ENCODE assay signal across 2 cellular contexts in genomic region chr2:64267699-64268098, GRCh38.
TF ChIP-seq lines count a peak whose summit lies in the region.

No MANE protein-coding gene starts in this region.

TF ChIP-seq in GM23338, 12 proteins besides CTCF, POLR2A, EP300 and RAD21 (continued from another document):
- TF ChIP-seq, protein P1, sequence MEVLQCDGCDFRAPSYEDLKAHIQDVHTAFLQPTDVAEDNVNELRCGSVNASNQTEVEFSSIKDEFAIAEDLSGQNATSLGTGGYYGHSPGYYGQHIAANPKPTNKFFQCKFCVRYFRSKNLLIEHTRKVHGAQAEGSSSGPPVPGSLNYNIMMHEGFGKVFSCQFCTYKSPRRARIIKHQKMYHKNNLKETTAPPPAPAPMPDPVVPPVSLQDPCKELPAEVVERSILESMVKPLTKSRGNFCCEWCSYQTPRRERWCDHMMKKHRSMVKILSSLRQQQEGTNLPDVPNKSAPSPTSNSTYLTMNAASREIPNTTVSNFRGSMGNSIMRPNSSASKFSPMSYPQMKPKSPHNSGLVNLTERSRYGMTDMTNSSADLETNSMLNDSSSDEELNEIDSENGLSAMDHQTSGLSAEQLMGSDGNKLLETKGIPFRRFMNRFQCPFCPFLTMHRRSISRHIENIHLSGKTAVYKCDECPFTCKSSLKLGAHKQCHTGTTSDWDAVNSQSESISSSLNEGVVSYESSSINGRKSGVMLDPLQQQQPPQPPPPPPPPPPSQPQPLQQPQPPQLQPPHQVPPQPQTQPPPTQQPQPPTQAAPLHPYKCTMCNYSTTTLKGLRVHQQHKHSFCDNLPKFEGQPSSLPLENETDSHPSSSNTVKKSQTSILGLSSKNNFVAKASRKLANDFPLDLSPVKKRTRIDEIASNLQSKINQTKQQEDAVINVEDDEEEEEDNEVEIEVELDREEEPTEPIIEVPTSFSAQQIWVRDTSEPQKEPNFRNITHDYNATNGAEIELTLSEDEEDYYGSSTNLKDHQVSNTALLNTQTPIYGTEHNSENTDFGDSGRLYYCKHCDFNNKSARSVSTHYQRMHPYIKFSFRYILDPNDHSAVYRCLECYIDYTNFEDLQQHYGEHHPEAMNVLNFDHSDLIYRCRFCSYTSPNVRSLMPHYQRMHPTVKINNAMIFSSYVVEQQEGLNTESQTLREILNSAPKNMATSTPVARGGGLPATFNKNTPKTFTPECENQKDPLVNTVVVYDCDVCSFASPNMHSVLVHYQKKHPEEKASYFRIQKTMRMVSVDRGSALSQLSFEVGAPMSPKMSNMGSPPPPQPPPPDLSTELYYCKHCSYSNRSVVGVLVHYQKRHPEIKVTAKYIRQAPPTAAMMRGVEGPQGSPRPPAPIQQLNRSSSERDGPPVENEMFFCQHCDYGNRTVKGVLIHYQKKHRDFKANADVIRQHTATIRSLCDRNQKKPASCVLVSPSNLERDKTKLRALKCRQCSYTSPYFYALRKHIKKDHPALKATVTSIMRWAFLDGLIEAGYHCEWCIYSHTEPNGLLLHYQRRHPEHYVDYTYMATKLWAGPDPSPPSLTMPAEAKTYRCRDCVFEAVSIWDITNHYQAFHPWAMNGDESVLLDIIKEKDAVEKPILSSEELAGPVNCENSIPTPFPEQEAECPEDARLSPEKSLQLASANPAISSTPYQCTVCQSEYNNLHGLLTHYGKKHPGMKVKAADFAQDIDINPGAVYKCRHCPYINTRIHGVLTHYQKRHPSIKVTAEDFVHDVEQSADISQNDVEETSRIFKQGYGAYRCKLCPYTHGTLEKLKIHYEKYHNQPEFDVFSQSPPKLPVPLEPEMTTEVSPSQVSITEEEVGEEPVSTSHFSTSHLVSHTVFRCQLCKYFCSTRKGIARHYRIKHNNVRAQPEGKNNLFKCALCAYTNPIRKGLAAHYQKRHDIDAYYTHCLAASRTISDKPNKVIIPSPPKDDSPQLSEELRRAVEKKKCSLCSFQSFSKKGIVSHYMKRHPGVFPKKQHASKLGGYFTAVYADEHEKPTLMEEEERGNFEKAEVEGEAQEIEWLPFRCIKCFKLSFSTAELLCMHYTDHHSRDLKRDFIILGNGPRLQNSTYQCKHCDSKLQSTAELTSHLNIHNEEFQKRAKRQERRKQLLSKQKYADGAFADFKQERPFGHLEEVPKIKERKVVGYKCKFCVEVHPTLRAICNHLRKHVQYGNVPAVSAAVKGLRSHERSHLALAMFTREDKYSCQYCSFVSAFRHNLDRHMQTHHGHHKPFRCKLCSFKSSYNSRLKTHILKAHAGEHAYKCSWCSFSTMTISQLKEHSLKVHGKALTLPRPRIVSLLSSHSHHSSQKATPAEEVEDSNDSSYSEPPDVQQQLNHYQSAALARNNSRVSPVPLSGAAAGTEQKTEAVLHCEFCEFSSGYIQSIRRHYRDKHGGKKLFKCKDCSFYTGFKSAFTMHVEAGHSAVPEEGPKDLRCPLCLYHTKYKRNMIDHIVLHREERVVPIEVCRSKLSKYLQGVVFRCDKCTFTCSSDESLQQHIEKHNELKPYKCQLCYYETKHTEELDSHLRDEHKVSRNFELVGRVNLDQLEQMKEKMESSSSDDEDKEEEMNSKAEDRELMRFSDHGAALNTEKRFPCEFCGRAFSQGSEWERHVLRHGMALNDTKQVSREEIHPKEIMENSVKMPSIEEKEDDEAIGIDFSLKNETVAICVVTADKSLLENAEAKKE (CRISPR knock-in tag; IDR thresholded peaks at IDR 0.05): peak; percentile 25; the same call in 1 of the 2 replicates
TF ChIP-seq in GM23338: peak in this region for 3.

TF ChIP-seq in SK-N-SH treated with all-trans-retinoic acid at 6 μM for 48 hours, 23 proteins besides CTCF, POLR2A, EP300 and RAD21 (continued from another document):
- TF ChIP-seq TSHZ2 (CRISPR knock-in tag; IDR thresholded peaks at IDR 0.05) (no peak), ZNF70 (CRISPR knock-in tag; IDR thresholded peaks at IDR 0.05) (no peak)
